Comparison of ENCODE assay signal across 24 cellular contexts in genomic region chr20:37925265-37926165, GRCh38. TPM values are rescaled to one million over a fixed set of nuclear protein-coding genes. Genes with fewer than 3 reads are reported as not detected.
"Had no signal": no experiment of that assay in that cellular context is flagged by ENCODE, and none has a peak within 500 bp of the region (broad histone marks: within the 10 kb centered on the region; RNA-seq: fewer than 3 reads in every experiment).

No MANE protein-coding gene starts in this region.

- H3K27ac Mint-ChIP-seq: activated CD4-positive, alpha-beta memory T cell treated with anti-CD3 and anti-CD28 coated beads, Interleukin-2, amount 10 ng/mL, durations not matched to agents 7 days and 5 days; memory B cell; stimulated activated naive CD8-positive, alpha-beta T cell treated with anti-CD3 and anti-CD28 coated beads, Interleukin-15, Interleukin-2, amounts not matched to agents 100 ng/mL and 50 ng/mL, for 24 hours had no signal

- H3K36me3 ChIP-seq: adrenal gland, esophagus squamous epithelium, left ventricle myocardium inferior, prostate gland, right atrium auricular region had no signal

- H3K4me1 ChIP-seq: adrenal gland, esophagus squamous epithelium, left ventricle myocardium inferior, prostate gland had no signal

- H3K9me3 Mint-ChIP-seq: activated CD4-positive, alpha-beta memory T cell treated with anti-CD3 and anti-CD28 coated beads, Interleukin-2, amount 10 ng/mL, durations not matched to agents 7 days and 5 days; activated naive CD4-positive, alpha-beta T cell treated with anti-CD3 and anti-CD28 coated beads, Interleukin-2, amount 50 U/mL, for 72 hours; memory B cell; neural crest cell; stimulated activated naive CD8-positive, alpha-beta T cell treated with anti-CD3 and anti-CD28 coated beads, Interleukin-15, Interleukin-2, amounts not matched to agents 100 ng/mL and 50 ng/mL, for 24 hours had no signal

- ATAC-seq: activated naive CD4-positive, alpha-beta T cell treated with anti-CD3 and anti-CD28 coated beads, Interleukin-2, amount 50 U/mL, for 72 hours; mucosa of descending colon had no signal

- H3K36me3 Mint-ChIP-seq: activated naive CD4-positive, alpha-beta T cell treated with anti-CD3 and anti-CD28 coated beads, Interleukin-2, amount 50 U/mL, for 72 hours; memory B cell; naive B cell had no signal

- H3K4me3 ChIP-seq: adrenal gland, esophagus squamous epithelium, left ventricle myocardium inferior, mucosa of descending colon, prostate gland, right atrium auricular region had no signal

- H3K4me3 Mint-ChIP-seq: activated CD4-positive, alpha-beta memory T cell treated with anti-CD3 and anti-CD28 coated beads, Interleukin-2, amount 10 ng/mL, durations not matched to agents 7 days and 5 days; memory B cell; neural crest cell; stimulated activated naive CD8-positive, alpha-beta T cell treated with anti-CD3 and anti-CD28 coated beads, Interleukin-15, Interleukin-2, amounts not matched to agents 100 ng/mL and 50 ng/mL, for 24 hours had no signal

- H3K27ac ChIP-seq: adrenal gland, esophagus squamous epithelium, left ventricle myocardium inferior, prostate gland, right atrium auricular region had no signal

- DNase-seq: activated CD4-positive, alpha-beta memory T cell treated with anti-CD3 and anti-CD28 coated beads, Interleukin-2, amount 10 ng/mL, durations not matched to agents 7 days and 5 days; activated CD4-positive, alpha-beta T cell treated with anti-CD3 and anti-CD28 coated beads for 48 hours; activated CD4-positive, CD25-positive, alpha-beta regulatory T cell; activated effector memory CD4-positive, alpha-beta T cell treated with anti-CD3 and anti-CD28 coated beads, Interleukin-2, amount 50 U/mL, for 16 hours; activated T-cell treated with anti-CD3 and anti-CD28 coated beads, Interleukin-2, amount 50 U/mL, for 48 hours; adrenal gland; cerebellar nuclear complex; effector CD4-positive, alpha-beta T cell; esophagus squamous epithelium; kidney; left ventricle myocardium inferior; mucosa of descending colon; naive B cell; stimulated activated CD4-positive, alpha-beta T cell treated with anti-CD3 and anti-CD28 coated beads, Interleukin-2, amount 100 ng/mL, for 24 hours; T-helper 1 cell; T-helper 9 cell; trophoblast cell had no signal

- H3K9me3 ChIP-seq: adrenal gland, esophagus squamous epithelium, left ventricle myocardium inferior, mucosa of descending colon, prostate gland, right atrium auricular region had no signal

- H3K27me3 ChIP-seq: adrenal gland, right atrium auricular region had no signal

RNA-seq across cellular contexts. Expression of gene VSTM2L, which starts 22.6 kb away (rescaled TPM):
- total RNA-seq: skeletal muscle tissue had no signal
